11 cellular contexts compared by ENCODE assay signal in the genomic region with DNA sequence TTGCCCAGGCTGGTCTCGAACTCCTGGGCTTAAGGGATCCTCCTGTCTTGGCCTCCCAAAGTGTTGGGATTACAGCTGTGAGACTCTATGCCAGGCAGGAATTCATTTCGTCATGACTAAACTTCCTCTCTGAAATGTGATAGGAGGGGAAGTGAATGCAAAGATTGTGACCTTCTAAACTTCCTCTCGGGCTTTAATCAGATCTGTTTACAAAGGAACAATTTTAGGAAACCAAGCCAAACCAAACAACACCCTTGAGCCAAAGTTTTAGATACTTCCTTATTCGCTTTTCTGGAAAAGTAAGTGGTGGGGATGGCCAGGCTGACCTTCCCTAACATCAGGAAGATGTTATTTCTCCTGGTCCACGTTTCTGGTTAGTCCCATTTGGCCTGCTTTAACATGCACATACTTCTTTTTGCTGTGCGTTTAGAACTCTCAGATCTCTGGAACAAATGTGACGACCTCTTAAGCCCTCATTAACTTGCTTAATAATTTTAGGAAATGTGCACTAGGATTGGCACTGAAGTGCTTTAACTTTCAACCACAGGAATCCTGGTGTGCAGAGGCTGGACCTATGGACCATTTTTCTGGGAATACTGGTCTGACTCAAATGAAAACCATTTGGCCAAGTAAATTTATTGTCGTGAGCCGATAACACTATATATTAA. TPM values are rescaled to one million over a fixed set of nuclear protein-coding genes. Genes with fewer than 3 reads are reported as not detected.
DNase-seq lines count a peak whose midpoint lies in the region; ATAC-seq, FAIRE-seq and TF ChIP-seq lines count a peak whose summit lies in the region.
"Had no signal": no experiment of that assay in that cellular context is flagged by ENCODE, and none has a peak within 500 bp of the region (broad histone marks: within the 10 kb centered on the region; RNA-seq: fewer than 3 reads in every experiment).

No MANE protein-coding gene starts in this region.

- in situ Hi-C loops in K562 (cut with MboI): no loop called here

- no peaks in the 10 kb centered on the region for H3K36me3 ChIP-seq in right atrium auricular region
- no peaks in the 10 kb centered on the region for H3K36me3 ChIP-seq in K562 (ENCODE audit: control insufficient read depth, insufficient read depth, low read length)

- H3K79me2 ChIP-seq in K562 (ENCODE audit: control insufficient read depth, insufficient read depth, low read length): no peaks in the 10 kb centered on the region

- H3K27me3 Mint-ChIP-seq in activated CD8-positive, alpha-beta memory T cell treated with anti-CD3 and anti-CD28 coated beads, Interleukin-2, amount 10 ng/mL, durations not matched to agents 7 days and 5 days: peaks cover 2% of the 10 kb centered on the region
- H3K27me3 Mint-ChIP-seq: activated naive CD4-positive, alpha-beta T cell treated with anti-CD3 and anti-CD28 coated beads, Interleukin-2, amount 50 U/mL, for 24 hours had no signal

- H3K9me3 Mint-ChIP-seq in activated CD8-positive, alpha-beta memory T cell treated with anti-CD3 and anti-CD28 coated beads, Interleukin-2, amount 10 ng/mL, durations not matched to agents 7 days and 5 days (ENCODE audit: low read depth): no peaks in the 10 kb centered on the region
- H3K9me3 Mint-ChIP-seq: activated naive CD4-positive, alpha-beta T cell treated with anti-CD3 and anti-CD28 coated beads, Interleukin-2, amount 50 U/mL, for 24 hours had no signal

- ATAC-seq in Right ventricle myocardium superior (ENCODE audit: poor library complexity) (peak; percentile 61), K562 (no peak), GM18861 (IDR thresholded peaks at IDR 0.05; ENCODE audit: unreplicated experiment) (no peak)
- no peak for ATAC-seq in activated CD8-positive, alpha-beta memory T cell treated with anti-CD3 and anti-CD28 coated beads, Interleukin-2, amount 10 ng/mL, durations not matched to agents 7 days and 5 days

- H3K27ac ChIP-seq in right atrium auricular region (peak overlapping the region in 1 of 2 donors; percentile 1), K562 (ENCODE audit: extremely low read depth, low read depth, low read length) (no peak overlapping the region)

- H3K4me3 Mint-ChIP-seq in activated CD8-positive, alpha-beta memory T cell treated with anti-CD3 and anti-CD28 coated beads, Interleukin-2, amount 10 ng/mL, durations not matched to agents 7 days and 5 days: no peak overlapping the region
- H3K4me3 Mint-ChIP-seq: activated naive CD4-positive, alpha-beta T cell treated with anti-CD3 and anti-CD28 coated beads, Interleukin-2, amount 50 U/mL, for 24 hours had no signal

- no peak overlapping the region for H3K4me2 ChIP-seq in K562 (ENCODE audit: insufficient read depth, low read length)

- POLR2A ChIA-PET in K562 (lab: Yijun Ruan, JAX): no interaction called here

- H3K36me3 Mint-ChIP-seq in activated CD8-positive, alpha-beta memory T cell treated with anti-CD3 and anti-CD28 coated beads, Interleukin-2, amount 10 ng/mL, durations not matched to agents 7 days and 5 days: no peaks in the 10 kb centered on the region
- H3K36me3 Mint-ChIP-seq: activated naive CD4-positive, alpha-beta T cell treated with anti-CD3 and anti-CD28 coated beads, Interleukin-2, amount 50 U/mL, for 24 hours had no signal

- TF ChIP-seq RAD21 in K562 (CRISPR knock-in tag; conservative IDR thresholded peaks at IDR 0.05 in 1 of 2, IDR thresholded peaks at IDR 0.05 in 1 of 2): no peak

- TF ChIP-seq EP300 in K562 (IDR thresholded peaks at IDR 0.05; ENCODE audit: low read length): no peak

- no peaks in the 10 kb centered on the region for H4K20me1 ChIP-seq in K562 (replicated peaks; ENCODE audit: control insufficient read depth, insufficient read depth, low read length)

- peak; percentile 37 for FAIRE-seq in K562 (lab: Jason Lieb, UNC)

- H3K4me1 Mint-ChIP-seq in activated CD8-positive, alpha-beta memory T cell treated with anti-CD3 and anti-CD28 coated beads, Interleukin-2, amount 10 ng/mL, durations not matched to agents 7 days and 5 days: no peaks in the 10 kb centered on the region
- H3K4me1 Mint-ChIP-seq: activated naive CD4-positive, alpha-beta T cell treated with anti-CD3 and anti-CD28 coated beads, Interleukin-2, amount 50 U/mL, for 24 hours had no signal

- intact Hi-C loops in Right ventricle myocardium superior (cut with DNase I): no loop called here
- intact Hi-C loops in K562 (cut with micrococcal nuclease): no loop called here

- no peak overlapping the region for H3K9ac ChIP-seq in K562 (ENCODE audit: insufficient read depth in 1 of 2, low read depth in 2 of 2, low read length in 2 of 2)

- 14% methylated on average over 9 of the region's 9 CpGs for WGBS in K562 (ENCODE audit: insufficient coverage, low coverage, missing lambda C conversion rate)

- H3K9me3 ChIP-seq in right atrium auricular region: no peaks in the 10 kb centered on the region
- H3K9me3 ChIP-seq in K562 (replicated peaks; ENCODE audit: control insufficient read depth, insufficient read depth, low read depth, low read length): no peaks in the 10 kb centered on the region

- DNase-seq in Right ventricle myocardium superior: no peak
- no peak for DNase-seq in right atrium auricular region (ENCODE audit: low spot score)
- no peak for DNase-seq in K562 (ENCODE audit: extremely low read depth in 1 of 4, low spot score in 3 of 4)
- DNase-seq in left kidney (ENCODE audit: low read depth, low spot score): peak; percentile 54
- no peak for DNase-seq in activated effector memory CD4-positive, alpha-beta T cell treated with anti-CD3 and anti-CD28 coated beads, Interleukin-2, amount 50 U/mL, for 16 hours
- no peak for DNase-seq in activated CD8-positive, alpha-beta memory T cell treated with anti-CD3 and anti-CD28 coated beads, Interleukin-2, amount 10 ng/mL, durations not matched to agents 7 days and 5 days
- no peak for DNase-seq in dedifferentiated amniotic fluid mesenchymal stem cell (ENCODE audit: extremely low spot score)
- DNase-seq: NCI-H748 treated with DMSO at 0.1 percent for 48 hours had no signal

- peak overlapping the region; percentile 85 for H2AFZ ChIP-seq in K562 (ENCODE audit: low read depth, low read length)

- no peak overlapping the region for H3K27ac Mint-ChIP-seq in activated CD8-positive, alpha-beta memory T cell treated with anti-CD3 and anti-CD28 coated beads, Interleukin-2, amount 10 ng/mL, durations not matched to agents 7 days and 5 days
- H3K27ac Mint-ChIP-seq: activated naive CD4-positive, alpha-beta T cell treated with anti-CD3 and anti-CD28 coated beads, Interleukin-2, amount 50 U/mL, for 24 hours had no signal

- no peaks in the 10 kb centered on the region for H3K4me1 ChIP-seq in right atrium auricular region
- H3K4me1 ChIP-seq in K562 (replicated peaks in 1 of 2; ENCODE audit: control insufficient read depth in 2 of 2, insufficient read depth in 2 of 2, low read length in 2 of 2): peaks cover 7 to 24% of the 10 kb centered on the region in 2 experiments; a peak in 4 of 5 replicates

- TF ChIP-seq CTCF in right atrium auricular region (IDR thresholded peaks at IDR 0.05) (no peak), K562 (IDR thresholded peaks at IDR 0.05 in 2 of 3, conservative IDR thresholded peaks at IDR 0.05 in 1 of 3; ENCODE audit: insufficient read depth in 2 of 3, low read depth in 1 of 3, low read length in 3 of 3) (no peak)

- H3K27me3 ChIP-seq in right atrium auricular region (no peaks in the 10 kb centered on the region), K562 (ENCODE audit: control insufficient read depth in 2 of 2, insufficient read depth in 2 of 2, low read length in 2 of 2) (no peaks in the 10 kb centered on the region)

- H3K9me1 ChIP-seq in K562 (ENCODE audit: control insufficient read depth, insufficient read depth, low read length): no peaks in the 10 kb centered on the region

- CTCF ChIA-PET in K562 (lab: Yijun Ruan, JAX; ENCODE audit: low intra/inter-chr PET ratio): no interaction called here
- CTCF ChIA-PET in activated CD8-positive, alpha-beta memory T cell treated with anti-CD3 and anti-CD28 coated beads, Interleukin-2, amount 10 ng/mL, durations not matched to agents 7 days and 5 days (lab: Charles Lee): interaction anchor here (1.1 kb wide), 1 partner anchor 221 kb away, joined by 3 read pairs; no protein-coding TSS in a partner anchor

- TF ChIP-seq POLR2A in K562 (conservative IDR thresholded peaks at IDR 0.05): no peak

- no peak overlapping the region for H3K4me3 ChIP-seq in right atrium auricular region
- no peak overlapping the region for H3K4me3 ChIP-seq in K562

- no TSS peak for BruUV-seq in K562 (replicated peaks; lab: Mats Ljungman, UMichigan)

RNA-seq across cellular contexts. Expression of a gene that starts 33.2 kb away (rescaled TPM):
- total RNA-seq in Right ventricle myocardium superior (21.8 TPM), right atrium auricular region (10 to 100 TPM; 20.3 to 37.3 TPM), K562 (2014; rRNA removed) (61.9 and 108 TPM in 2 replicates), K562 (2014; rRNA removed; fragmentation: Illumina TruSeq; extraction: Trizol) (115 and 149 TPM in 2 replicates), K562 (2015; rRNA removed; fragmentation: Illumina TruSeq; extraction: Trizol) (75.4 and 77.7 TPM in 2 replicates), K562 (2021) (90.6 and 99.4 TPM in 2 replicates)
- total RNA-seq in K562 (2011; cell fraction: chromatin; rRNA removed; ENCODE audit: low replicate concordance): 86.2 and 96.5 TPM in 2 replicates
- 21.8 and 24.5 TPM in 2 replicates for total RNA-seq in K562 (2011; cell fraction: nucleolus; rRNA removed)
- total RNA-seq in K562 (2011; cell fraction: nucleoplasm; rRNA removed): 46.6 and 65.3 TPM in 2 replicates
- polyA plus RNA-seq in K562 (2011; rRNA removed) (54.6 and 59.9 TPM in 2 replicates), K562 (2014; fragmentation: Illumina TruSeq; extraction: Trizol) (70.6 and 78.9 TPM in 2 replicates), K562 (2014; fragmentation: Nextera tagmentation; extraction: Ambion mirVana) (10 to 100 TPM; 37.2 to 54.6 TPM), K562 (2014; rRNA removed) (77.8 and 112 TPM in 2 replicates)
- 31.2 and 49.4 TPM in 2 replicates for polyA plus RNA-seq in K562 (2011; cell fraction: cytosol; rRNA removed)
- 22.9 and 25.6 TPM in 2 replicates for polyA plus RNA-seq in K562 (2011; cell fraction: nucleus; rRNA removed)
- 42.1 and 45.3 TPM in 2 replicates for polyA plus RNA-seq in K562 (2012)
- 72.0 and 108 TPM in 2 replicates for polyA minus RNA-seq in K562 (2011; rRNA and poly(A)+ RNA removed)
- 50.5 and 77.5 TPM in 2 replicates for polyA minus RNA-seq in K562 (2011; cell fraction: cytosol; rRNA and poly(A)+ RNA removed)
- 17.6 and 34.7 TPM in 2 replicates for polyA minus RNA-seq in K562 (2011; cell fraction: nucleus; rRNA and poly(A)+ RNA removed)
- total RNA-seq in activated CD8-positive, alpha-beta memory T cell treated with anti-CD3 and anti-CD28 coated beads, Interleukin-2, amount 10 ng/mL, durations not matched to agents 7 days and 5 days: 10 to 100 TPM; 12.1 to 12.5 TPM

RNA-seq across cellular contexts. Expression of a gene that starts 59.4 kb away (rescaled TPM):
- total RNA-seq in Right ventricle myocardium superior (not detected), right atrium auricular region (1 to 10 TPM in 1 of 2 donors, under 1 TPM in 1; 0.41 to 2.6 TPM), K562 (2014; rRNA removed) (not detected in 2 replicates), K562 (2014; rRNA removed; fragmentation: Illumina TruSeq; extraction: Trizol) (not detected in 2 replicates), K562 (2015; rRNA removed; fragmentation: Illumina TruSeq; extraction: Trizol) (0.15 TPM in 1 of 2 replicates, not detected in the other), K562 (2021) (not detected in 2 replicates)
- not detected in 2 replicates for total RNA-seq in K562 (2011; cell fraction: chromatin; rRNA removed; ENCODE audit: low replicate concordance)
- not detected in 2 replicates for total RNA-seq in K562 (2011; cell fraction: nucleolus; rRNA removed)
- total RNA-seq in K562 (2011; cell fraction: nucleoplasm; rRNA removed): not detected in 2 replicates
- polyA plus RNA-seq in K562 (2011; rRNA removed) (not detected in 2 replicates), K562 (2014; fragmentation: Illumina TruSeq; extraction: Trizol) (not detected in 2 replicates), K562 (2014; fragmentation: Nextera tagmentation; extraction: Ambion mirVana) (under 1 TPM in 1 of 2 experiments, not detected in 1; 0.03 TPM), K562 (2014; rRNA removed) (not detected in 2 replicates)
- not detected in 2 replicates for polyA plus RNA-seq in K562 (2011; cell fraction: cytosol; rRNA removed)
- not detected in 2 replicates for polyA plus RNA-seq in K562 (2011; cell fraction: nucleus; rRNA removed)
- 0.21 and 0.26 TPM in 2 replicates for polyA plus RNA-seq in K562 (2012)
- not detected in 2 replicates for polyA minus RNA-seq in K562 (2011; rRNA and poly(A)+ RNA removed)
- polyA minus RNA-seq in K562 (2011; cell fraction: cytosol; rRNA and poly(A)+ RNA removed): not detected in 2 replicates
- polyA minus RNA-seq in K562 (2011; cell fraction: nucleus; rRNA and poly(A)+ RNA removed): not detected in 2 replicates
- not detected for total RNA-seq in activated CD8-positive, alpha-beta memory T cell treated with anti-CD3 and anti-CD28 coated beads, Interleukin-2, amount 10 ng/mL, durations not matched to agents 7 days and 5 days
- polyA plus RNA-seq: AG04450 had no signal
